8 cellular contexts compared by ENCODE assay signal in the genomic region with DNA sequence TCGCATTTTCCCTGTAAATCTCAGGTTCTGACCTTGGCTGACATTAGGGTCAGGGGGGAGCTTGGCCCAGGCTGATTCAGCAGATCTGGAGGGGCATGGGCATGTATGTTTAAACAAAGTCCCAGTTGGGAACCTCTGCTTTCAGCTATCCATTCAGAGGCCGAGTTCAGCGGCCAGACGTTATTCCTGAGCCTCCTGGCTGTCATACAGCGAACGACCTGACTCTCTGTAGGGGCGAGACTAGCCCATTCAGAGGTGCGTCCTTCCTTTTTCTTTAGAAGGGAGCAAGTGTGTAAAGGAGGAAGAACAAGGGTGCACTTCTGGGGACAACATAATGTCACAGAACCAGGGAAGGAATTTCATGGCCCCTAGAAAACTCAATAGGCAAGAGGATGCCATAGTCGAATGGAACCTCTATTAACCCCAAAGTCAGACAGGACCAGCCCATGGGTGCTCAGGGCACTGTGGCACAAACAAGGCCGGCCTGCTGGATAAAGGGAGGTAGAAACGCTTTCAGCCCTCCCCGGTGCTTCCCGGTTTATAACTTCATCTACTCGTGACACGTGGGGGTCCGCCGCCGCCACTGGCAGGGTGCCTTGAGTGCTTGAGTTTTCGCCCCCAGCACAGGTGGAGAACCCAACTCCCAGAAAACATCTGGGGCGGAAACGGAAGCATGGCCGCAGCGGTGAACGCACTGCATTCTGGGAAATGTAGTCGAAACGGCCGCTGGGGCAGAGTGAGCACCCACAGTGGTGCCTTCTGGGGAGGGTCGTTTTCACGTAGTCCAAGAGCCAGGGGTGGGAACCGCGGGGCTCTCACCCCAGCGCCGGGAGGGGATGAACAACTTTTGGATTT. TPM values are rescaled to one million over a fixed set of nuclear protein-coding genes. Genes with fewer than 3 reads are reported as not detected.
DNase-seq lines count a peak whose midpoint lies in the region; ATAC-seq lines count a peak whose summit lies in the region.

No MANE protein-coding gene starts in this region.

- ATAC-seq in GM18502 (IDR thresholded peaks at IDR 0.05; ENCODE audit: poor library complexity, unreplicated experiment) (peak; percentile 80), HG02852 (IDR thresholded peaks at IDR 0.05; ENCODE audit: unreplicated experiment) (peak; percentile 71), esophagus mucosa (peak; percentile 73), HG03378 (IDR thresholded peaks at IDR 0.05; ENCODE audit: unreplicated experiment) (no peak)

- peak; percentile 47 for DNase-seq in NOMO-1 treated with DMSO at 0.1 percent for 48 hours (lab: John Stamatoyannopoulos, UW; ENCODE audit: unreplicated experiment)
- DNase-seq in activated T-cell treated with anti-CD3 and anti-CD28 coated beads for 4 hours, result peak; percentile 66
- DNase-seq in myocyte (ENCODE audit: low read depth), result peak; percentile 79
- DNase-seq in stimulated activated CD8-positive, alpha-beta memory T cell treated with anti-CD3 and anti-CD28 coated beads, Interleukin-7, amount 100 ng/mL, for 24 hours (ENCODE audit: low read depth), result peak; percentile 55

RNA-seq across cellular contexts. Expression of a gene that starts 33.2 kb away (rescaled TPM):
- 8.6 TPM for total RNA-seq in esophagus mucosa
- 0.05 and 0.11 TPM in 2 replicates for total RNA-seq in myocyte
- 0.35 TPM for polyA plus RNA-seq in myocyte (2012)
